Comparison of ENCODE assay signal across 8 cellular contexts in genomic region chr16:22232277-22233049, GRCh38. TPM values are rescaled to one million over a fixed set of nuclear protein-coding genes. Genes with fewer than 3 reads are reported as not detected.
DNase-seq lines count a peak whose midpoint lies in the region; ATAC-seq, FAIRE-seq and TF ChIP-seq lines count a peak whose summit lies in the region.
"Had no signal": no experiment of that assay in that cellular context is flagged by ENCODE, and none has a peak within 500 bp of the region (broad histone marks: within the 10 kb centered on the region; RNA-seq: fewer than 3 reads in every experiment).

No MANE protein-coding gene starts in this region.

- ATAC-seq in Right ventricle myocardium superior (ENCODE audit: poor library complexity) = peak; percentile 72
- no peak for ATAC-seq in naive thymus-derived CD8-positive, alpha-beta T cell

- DNase-seq in HT1080 (ENCODE audit: low read depth) = peak; percentile 63
- peak; percentile 66 for DNase-seq in RWPE1 (ENCODE audit: low spot score)
- DNase-seq in Right ventricle myocardium superior = no peak
- peak in 2 of 3 experiments; percentile 2 to 32 for DNase-seq in stimulated activated CD4-positive, alpha-beta T cell treated with anti-CD3 and anti-CD28 coated beads, TNF-alpha, amount 100 ng/mL, for 24 hours (ENCODE audit: low read depth in 3 of 3)
- no peak for DNase-seq in retina
- DNase-seq in naive thymus-derived CD8-positive, alpha-beta T cell = no peak
- no peak for DNase-seq in frontal cortex (ENCODE audit: low spot score in 2 of 2)
- DNase-seq: activated B cell treated with CpG ODN at 0.5 μM for 24 hours had no signal

- peaks cover 0 to 65% (median 9%) of the 10 kb centered on the region in 3 donors for H3K36me3 Mint-ChIP-seq in naive thymus-derived CD8-positive, alpha-beta T cell

- CTCF ChIA-PET in RWPE1 (lab: Yijun Ruan, JAX) = interaction anchor here (0.6 to 1.2 kb wide), 4 partner anchors 21 to 1338 kb away, joined by 3 to 5 read pairs (median 3); partner anchors contain the start of gene EEF2K

- no peaks in the 10 kb centered on the region for H3K27me3 Mint-ChIP-seq in naive thymus-derived CD8-positive, alpha-beta T cell
- H3K27me3 Mint-ChIP-seq: activated B cell treated with CpG ODN at 0.5 μM for 24 hours had no signal

- H3K4me3 Mint-ChIP-seq in naive thymus-derived CD8-positive, alpha-beta T cell = no peak overlapping the region
- H3K4me3 Mint-ChIP-seq: activated B cell treated with CpG ODN at 0.5 μM for 24 hours had no signal

- H3K9me3 Mint-ChIP-seq in naive thymus-derived CD8-positive, alpha-beta T cell = no peaks in the 10 kb centered on the region
- H3K9me3 Mint-ChIP-seq: activated B cell treated with CpG ODN at 0.5 μM for 24 hours had no signal

- H3K27ac ChIP-seq in RWPE1 = peak overlapping the region; percentile 88

- intact Hi-C loops in Right ventricle myocardium superior (cut with DNase I) = no loop called here

- TF ChIP-seq CTCF in RWPE1 (conservative IDR thresholded peaks at IDR 0.05; ENCODE audit: low read depth) = no peak

- POLR2A ChIA-PET in RWPE1 (lab: Yijun Ruan, JAX; ENCODE audit: low non-redundant PET) = no interaction called here
- POLR2A ChIA-PET in naive thymus-derived CD8-positive, alpha-beta T cell (lab: Charles Lee) = no interaction called here

- FAIRE-seq in frontal cortex (lab: Jason Lieb, UNC) = no peak

- H3K4me1 Mint-ChIP-seq in naive thymus-derived CD8-positive, alpha-beta T cell = peaks cover 0 to 7% (median under 1%) of the 10 kb centered on the region in 4 donors
- H3K4me1 Mint-ChIP-seq: activated B cell treated with CpG ODN at 0.5 μM for 24 hours had no signal

- H3K27ac Mint-ChIP-seq in naive thymus-derived CD8-positive, alpha-beta T cell = peak overlapping the region in 1 of 10 donors; percentile 7
- H3K27ac Mint-ChIP-seq: activated B cell treated with CpG ODN at 0.5 μM for 24 hours had no signal

RNA-seq across cellular contexts. Expression of gene EEF2K, which starts 26.4 kb away (rescaled TPM):
- total RNA-seq in HT1080 (2014; rRNA removed; shearing (Covaris generic)) = 22.8 and 23.6 TPM in 2 replicates
- polyA plus RNA-seq in HT1080 (2015; cell fraction: cytosol; rRNA removed) = 12.5 and 14.7 TPM in 2 replicates
- 26.7 and 28.0 TPM in 2 replicates for polyA plus RNA-seq in HT1080 (2015; cell fraction: nucleus; rRNA removed)
- total RNA-seq in Right ventricle myocardium superior (26.4 TPM), frontal cortex (9.8 TPM)
- 10 to 100 TPM; 24.3 to 25.3 TPM for total RNA-seq in naive thymus-derived CD8-positive, alpha-beta T cell
- 1 to 10 TPM; 2.0 to 3.2 (median 3.1) TPM for polyA plus RNA-seq in naive thymus-derived CD8-positive, alpha-beta T cell

Comparison
In these comparisons a context has a peak if more than half of its experiments do, and no peak if none do; other contexts are left out.
1. DNase-seq: peak in HT1080 (single experiment), RWPE1 (single experiment) and stimulated activated CD4-positive, alpha-beta T cell treated with anti-CD3 and anti-CD28 coated beads, TNF-alpha, amount 100 ng/mL, for 24 hours (2 of 3); none in Right ventricle myocardium superior (single experiment), retina (single experiment), naive thymus-derived CD8-positive, alpha-beta T cell (0 of 10) and frontal cortex (0 of 2).